13 cellular contexts compared by ENCODE assay signal in genomic region chr11:75547177-75547576, GRCh38. TPM values are rescaled to one million over a fixed set of nuclear protein-coding genes. Genes with fewer than 3 reads are reported as not detected.
A peak's percentile ranks its signal among the peaks of the same experiment; 100 is the strongest.
DNase-seq lines count a peak whose midpoint lies in the region; ATAC-seq, FAIRE-seq and TF ChIP-seq lines count a peak whose summit lies in the region.
"Had no signal": no experiment of that assay in that cellular context is flagged by ENCODE, and none has a peak within 500 bp of the region (broad histone marks: within the 10 kb centered on the region; RNA-seq: fewer than 3 reads in every experiment).

No MANE protein-coding gene starts in this region.

- no peak overlapping the region for H2AFZ ChIP-seq in osteoblast (ENCODE audit: low read length)

- CTCF ChIA-PET in Caco-2 (lab: Charles Lee) (interaction anchor here (1.0 to 2.0 kb wide), 2 partner anchors 16 to 179 kb away, joined by 4 to 7 read pairs; no protein-coding TSS in a partner anchor), Panc1 (lab: Charles Lee) (no interaction called here)

- WGBS in small intestine, 3 donors = 93 to 96% (median 96%) methylated on average over 1 of the region's 1 CpG

- peak overlapping the region; percentile 82 for H3K27ac Mint-ChIP-seq in Caco-2 (ENCODE audit: unreplicated experiment)
- peak overlapping the region; percentile 96 for H3K27ac Mint-ChIP-seq in glutamatergic neuron (ENCODE audit: unreplicated experiment)
- H3K27ac Mint-ChIP-seq: CD4-positive, alpha-beta memory T cell had no signal

- H3K27me3 Mint-ChIP-seq in Caco-2 (ENCODE audit: insufficient read depth, unreplicated experiment) (no peaks in the 10 kb centered on the region), glutamatergic neuron (ENCODE audit: unreplicated experiment) (peaks cover 6% of the 10 kb centered on the region)

- H3K36me3 Mint-ChIP-seq in Caco-2 (ENCODE audit: insufficient read depth, unreplicated experiment) = no peaks in the 10 kb centered on the region
- H3K36me3 Mint-ChIP-seq in glutamatergic neuron (ENCODE audit: unreplicated experiment) = no peaks in the 10 kb centered on the region
- H3K36me3 Mint-ChIP-seq: CD4-positive, alpha-beta memory T cell had no signal

- no peaks in the 10 kb centered on the region for H3K79me2 ChIP-seq in osteoblast (ENCODE audit: insufficient read depth, low read length)

- H3K4me2 ChIP-seq in osteoblast (ENCODE audit: insufficient read depth, low read length) = no peak overlapping the region
- H3K4me2 ChIP-seq: A549 had no signal

- H3K27me3 ChIP-seq in Caco-2 (replicated peaks; ENCODE audit: control insufficient read depth, insufficient read depth, low read length) (no peaks in the 10 kb centered on the region), Panc1 (ENCODE audit: control insufficient read depth, insufficient read depth, low read length) (no peaks in the 10 kb centered on the region), osteoblast (ENCODE audit: insufficient read depth, low read length) (peaks cover 7% of the 10 kb centered on the region), small intestine (ENCODE audit: control insufficient read depth in 2 of 2, insufficient read depth in 2 of 2, low read length in 2 of 2) (no peaks in the 10 kb centered on the region)

- no peak overlapping the region for H3K27ac ChIP-seq in Panc1 (ENCODE audit: low read length)
- H3K27ac ChIP-seq in osteoblast (ENCODE audit: low read depth, low read length) = no peak overlapping the region
- H3K27ac ChIP-seq in small intestine (ENCODE audit: low read depth in 1 of 2, low read length in 1 of 2) = no peak overlapping the region
- H3K27ac ChIP-seq: 22Rv1, C4-2B had no signal

- ATAC-seq in Panc1 (peak; percentile 26), HG03159 (IDR thresholded peaks at IDR 0.05; ENCODE audit: unreplicated experiment) (no peak)

- no peak for FAIRE-seq in small intestine (lab: Jason Lieb, UNC)
- FAIRE-seq: A549 had no signal

- H3K4me3 ChIP-seq in Caco-2 (ENCODE audit: low read depth, low read length) (no peak overlapping the region), Panc1 (ENCODE audit: low read depth in 2 of 2, low read length in 2 of 2) (no peak overlapping the region), osteoblast (ENCODE audit: insufficient read depth, low read length) (no peak overlapping the region), small intestine (ENCODE audit: low read depth in 1 of 2, low read length in 2 of 2) (no peak overlapping the region)
- H3K4me3 ChIP-seq: A549 had no signal

- H3K36me3 ChIP-seq in Caco-2 (ENCODE audit: control insufficient read depth, insufficient read depth, low read length) (no peaks in the 10 kb centered on the region), Panc1 (ENCODE audit: control insufficient read depth, insufficient read depth, low read length) (no peaks in the 10 kb centered on the region), osteoblast (ENCODE audit: insufficient read depth, low read length) (no peaks in the 10 kb centered on the region), small intestine (ENCODE audit: control insufficient read depth in 2 of 2, insufficient read depth in 2 of 2, low read length in 2 of 2) (no peaks in the 10 kb centered on the region)

- TF ChIP-seq CTCF in Caco-2 (IDR thresholded peaks at IDR 0.05; ENCODE audit: insufficient read depth in 1 of 2, low read depth in 1 of 2, low read length in 1 of 2, severe bottlenecking in 1 of 2, unreplicated experiment in 1 of 2) (no peak), Panc1 (IDR thresholded peaks at IDR 0.05) (no peak), glutamatergic neuron (IDR thresholded peaks at IDR 0.05; ENCODE audit: partially characterized antibody, unreplicated experiment) (no peak), osteoblast (IDR thresholded peaks at IDR 0.05; ENCODE audit: extremely low read depth, low read depth, low read length) (no peak)

- in situ Hi-C loops in Panc1 (cut with HindIII; ENCODE audit: low pct_unique_long_range_greater_than_20kb, low sequenced_read_pairs) = no loop called here

- H3K4me3 Mint-ChIP-seq in Caco-2 (ENCODE audit: unreplicated experiment) = no peak overlapping the region
- H3K4me3 Mint-ChIP-seq in glutamatergic neuron (ENCODE audit: unreplicated experiment) = no peak overlapping the region
- H3K4me3 Mint-ChIP-seq: CD4-positive, alpha-beta memory T cell; H9 had no signal

- H3K9me3 ChIP-seq in Caco-2 (no peaks in the 10 kb centered on the region), Panc1 (ENCODE audit: control insufficient read depth, insufficient read depth, low read depth, low read length) (no peaks in the 10 kb centered on the region), osteoblast (ENCODE audit: low read depth, low read length) (no peaks in the 10 kb centered on the region), small intestine (ENCODE audit: control insufficient read depth, low read depth) (no peaks in the 10 kb centered on the region)
- H3K9me3 ChIP-seq: A549 had no signal

- no peaks in the 10 kb centered on the region for H4K20me1 ChIP-seq in osteoblast (ENCODE audit: insufficient read depth, low read length)

- DNase-seq in Caco-2 (no peak), Panc1 (ENCODE audit: low read depth, low spot score) (no peak), glutamatergic neuron (no peak), osteoblast (ENCODE audit: insufficient read length, low spot score, missing footprints) (peak; percentile 17), small intestine (no peak), dermis blood vessel endothelial cell (no peak)
- DNase-seq: CD4-positive, alpha-beta memory T cell; GF-D8 had no signal

- POLR2A ChIA-PET in Caco-2 (lab: Charles Lee) = interaction anchor here (0.5 kb wide), 1 partner anchor 157 kb away, joined by 3 read pairs; no protein-coding TSS in a partner anchor
- POLR2A ChIA-PET in Panc1 (lab: Charles Lee) = no interaction called here

- BruUV-seq in Caco-2 (replicated peaks; lab: Mats Ljungman, UMichigan) (no TSS peak), Panc1 (replicated peaks; lab: Mats Ljungman, UMichigan) (no TSS peak)

- intact Hi-C loops in Caco-2 (cut with micrococcal nuclease; ENCODE audit: unreplicated experiment) (loop anchor here (1.0 to 5.0 kb wide), 7 partner anchors 15 to 322 kb away; partner anchors contain the start of genes DGAT2 and SERPINH1), Panc1 (cut with micrococcal nuclease; ENCODE audit: unreplicated experiment) (no loop called here)

- H3K9me3 Mint-ChIP-seq in Caco-2 (ENCODE audit: unreplicated experiment) (peaks cover 9% of the 10 kb centered on the region), glutamatergic neuron (ENCODE audit: unreplicated experiment) (peaks cover 3% of the 10 kb centered on the region)

- H3K4me1 Mint-ChIP-seq in Caco-2 (ENCODE audit: low read depth, unreplicated experiment) = peaks cover 16% of the 10 kb centered on the region
- H3K4me1 Mint-ChIP-seq in glutamatergic neuron (ENCODE audit: low read depth, unreplicated experiment) = peaks cover 6% of the 10 kb centered on the region

- H3K4me1 ChIP-seq in Caco-2 = peaks cover 7% of the 10 kb centered on the region
- no peaks in the 10 kb centered on the region for H3K4me1 ChIP-seq in Panc1 (ENCODE audit: control insufficient read depth, insufficient read depth, low read length)
- no peaks in the 10 kb centered on the region for H3K4me1 ChIP-seq in osteoblast (ENCODE audit: insufficient read depth, low read length)
- no peaks in the 10 kb centered on the region for H3K4me1 ChIP-seq in small intestine (ENCODE audit: control insufficient read depth in 2 of 2, insufficient read depth in 1 of 2, low read depth in 1 of 2, low read length in 1 of 2)
- H3K4me1 ChIP-seq: A549 had no signal

RNA-seq across cellular contexts. Expression of gene SERPINH1, which starts 14.9 kb away (rescaled TPM):
- total RNA-seq in Caco-2 (2022) = 481 and 528 TPM in 2 replicates
- total RNA-seq in Panc1 (2021; ENCODE audit: unreplicated experiment) = 89.8 TPM
- polyA plus RNA-seq in Panc1 (2012; ENCODE audit: insufficient read length) = 268 TPM
- 35.0 TPM for total RNA-seq in glutamatergic neuron (ENCODE audit: unreplicated experiment)
- total RNA-seq in osteoblast = 1,145 and 1,318 TPM in 2 replicates
- 10 to 100 TPM in 1 of 3 donors, 1 to 10 TPM in 2; 8.1 to 58.5 (median 8.6) TPM for polyA plus RNA-seq in small intestine
- 552 and 903 TPM in 2 replicates for total RNA-seq in dermis blood vessel endothelial cell

RNA-seq across cellular contexts. Expression of gene GDPD5, which starts 21.4 kb away (rescaled TPM):
- total RNA-seq in Caco-2 (2022) (25.7 and 28.6 TPM in 2 replicates), Panc1 (2021; ENCODE audit: unreplicated experiment) (6.0 TPM), glutamatergic neuron (ENCODE audit: unreplicated experiment) (147 TPM), osteoblast (13.4 and 14.1 TPM in 2 replicates), dermis blood vessel endothelial cell (37.4 and 40.7 TPM in 2 replicates)
- 7.3 TPM for polyA plus RNA-seq in Panc1 (2012; ENCODE audit: insufficient read length)
- polyA plus RNA-seq in small intestine = 1 to 10 TPM; 1.1 to 9.2 (median 3.0) TPM
